Comparison of ENCODE assay signal across 12 cellular contexts in genomic region chr1:41607810-41608209, GRCh38.
"Had no signal": no experiment of that assay in that cellular context is flagged by ENCODE, and none has a peak within 500 bp of the region (broad histone marks: within the 10 kb centered on the region; RNA-seq: fewer than 3 reads in every experiment).

No MANE protein-coding gene starts in this region.

- H3K27ac Mint-ChIP-seq: T-helper 17 cell had no signal

- H3K4me2 ChIP-seq: hepatocyte had no signal

- H3K36me3 ChIP-seq: upper lobe of left lung had no signal

- H3K27ac ChIP-seq: hepatocyte, upper lobe of left lung had no signal

- H3K27me3 Mint-ChIP-seq: activated CD4-positive, alpha-beta memory T cell treated with anti-CD3 and anti-CD28 coated beads for 36 hours; naive thymus-derived CD4-positive, alpha-beta T cell; T-helper 17 cell had no signal

- H3K27me3 ChIP-seq: hepatocyte, upper lobe of left lung had no signal

- ATAC-seq: naive thymus-derived CD4-positive, alpha-beta T cell; T-helper 17 cell had no signal

- H3K9me3 Mint-ChIP-seq: activated CD4-positive, alpha-beta memory T cell treated with anti-CD3 and anti-CD28 coated beads for 36 hours had no signal

- DNase-seq: activated CD4-positive, alpha-beta memory T cell treated with anti-CD3 and anti-CD28 coated beads for 36 hours; activated CD4-positive, CD25-positive, alpha-beta regulatory T cell; activated gamma-delta T cell; caudate nucleus; cortex of kidney; effector CD8-positive, alpha-beta T cell; naive thymus-derived CD4-positive, alpha-beta T cell; Right ventricle myocardium superior; stimulated activated naive CD4-positive, alpha-beta T cell; T-helper 17 cell had no signal

- H3K4me3 ChIP-seq: hepatocyte, upper lobe of left lung had no signal

- H3K4me3 Mint-ChIP-seq: activated CD4-positive, alpha-beta memory T cell treated with anti-CD3 and anti-CD28 coated beads for 36 hours; naive thymus-derived CD4-positive, alpha-beta T cell; T-helper 17 cell had no signal

- H2AFZ ChIP-seq: hepatocyte had no signal

- H3K9me3 ChIP-seq: upper lobe of left lung had no signal
